ENCODE assay signal across 10 cellular contexts in genomic region chr5:132423443-132423898, GRCh38. TPM values are rescaled to one million over a fixed set of nuclear protein-coding genes. Genes with fewer than 3 reads are reported as not detected.
DNase-seq lines count a peak whose midpoint lies in the region; ATAC-seq, FAIRE-seq and TF ChIP-seq lines count a peak whose summit lies in the region.
"Had no signal": no experiment of that assay in that cellular context is flagged by ENCODE, and none has a peak within 500 bp of the region (broad histone marks: within the 10 kb centered on the region; RNA-seq: fewer than 3 reads in every experiment).

No MANE protein-coding gene starts in this region.

- TF ChIP-seq CTCF in activated B cell treated with CpG ODN at 0.5 μM for 24 hours (IDR thresholded peaks at IDR 0.05): no peak
- no peak for TF ChIP-seq CTCF in kidney (IDR thresholded peaks at IDR 0.05; ENCODE audit: borderline replicate concordance, extremely low read depth, insufficient read depth)
- no peak for TF ChIP-seq CTCF in stomach (IDR thresholded peaks at IDR 0.05)
- no peak for TF ChIP-seq CTCF in BE2C (IDR thresholded peaks at IDR 0.05; ENCODE audit: low read depth, low read length)
- TF ChIP-seq CTCF in mammary epithelial cell (conservative IDR thresholded peaks at IDR 0.05 in 1 of 2, IDR thresholded peaks at IDR 0.05 in 1 of 2; ENCODE audit: extremely low read depth in 1 of 2, insufficient read depth in 1 of 2, low read depth in 1 of 2, low read length in 2 of 2): no peak

- intact Hi-C loops in activated CD4-positive, alpha-beta T cell treated with anti-CD3 and anti-CD28 coated beads, Interleukin-2, amount 10 ng/mL, durations not matched to agents 24 days and 14 days (cut with micrococcal nuclease): loop anchor here (10.0 kb wide), 1 partner anchor 319 kb away; no protein-coding TSS in a partner anchor
- intact Hi-C loops in activated B cell treated with CpG ODN at 0.5 μM for 24 hours (cut with micrococcal nuclease) (loop anchor here (10.0 kb wide), 1 partner anchor 1511 kb away; no protein-coding TSS in a partner anchor), kidney (cut with DNase I) (loop anchor here (10.0 kb wide), 1 partner anchor 61 kb away; no protein-coding TSS in a partner anchor), stomach (cut with DNase I; ENCODE audit: low total_unique reads) (no loop called here), mammary epithelial cell (cut with micrococcal nuclease) (no loop called here)

- H3K9ac ChIP-seq in kidney (ENCODE audit: low read length in 2 of 2) (peak overlapping the region in 1 of 2 donors; percentile 7), mammary epithelial cell (ENCODE audit: insufficient read depth, low read length) (no peak overlapping the region)

- H3K4me3 Mint-ChIP-seq in activated CD4-positive, alpha-beta T cell treated with anti-CD3 and anti-CD28 coated beads, Interleukin-2, amount 10 ng/mL, durations not matched to agents 24 days and 14 days: no peak overlapping the region
- no peak overlapping the region for H3K4me3 Mint-ChIP-seq in activated B cell treated with CpG ODN at 0.5 μM for 24 hours

- H4K20me1 ChIP-seq in mammary epithelial cell (ENCODE audit: insufficient read depth, low read length): no peaks in the 10 kb centered on the region

- peak overlapping the region; percentile 83 for H3K27ac Mint-ChIP-seq in activated CD4-positive, alpha-beta T cell treated with anti-CD3 and anti-CD28 coated beads, Interleukin-2, amount 10 ng/mL, durations not matched to agents 24 days and 14 days
- H3K27ac Mint-ChIP-seq in activated B cell treated with CpG ODN at 0.5 μM for 24 hours: peak overlapping the region; percentile 90

- CTCF ChIA-PET in activated B cell treated with CpG ODN at 0.5 μM for 24 hours (lab: Charles Lee): interaction anchor here (1.2 to 6.1 kb wide), 6 partner anchors 8 to 76 kb away, joined by 3 to 43 read pairs (median 5); partner anchors contain the start of gene IRF1
- CTCF ChIA-PET in mammary epithelial cell (lab: Charles Lee; ENCODE audit: low non-redundant PET): no interaction called here

- H3K27ac ChIP-seq in kidney (ENCODE audit: low read depth in 2 of 2, low read length in 2 of 2) (peak overlapping the region; percentile 65 to 81), stomach (peak overlapping the region; percentile 17 to 100 (median 78)), mammary epithelial cell (ENCODE audit: insufficient read depth, low read depth, low read length) (no peak overlapping the region)

- WGBS in stomach, 5 donors: 81 to 89% (median 85%) methylated on average over 3 of the region's 3 CpGs
- WGBS in mammary epithelial cell (ENCODE audit: low coverage, missing lambda C conversion rate): 60% methylated on average over 3 of the region's 3 CpGs

- no peak for DNase-seq in activated CD4-positive, alpha-beta T cell treated with anti-CD3 and anti-CD28 coated beads, Interleukin-2, amount 10 ng/mL, durations not matched to agents 24 days and 14 days
- no peak for DNase-seq in activated CD4-positive, alpha-beta T cell treated with anti-CD3 and anti-CD28 coated beads for 48 hours
- DNase-seq in activated B cell treated with CpG ODN at 0.5 μM for 24 hours: no peak
- DNase-seq in kidney: no peak
- no peak for DNase-seq in stomach
- no peak for DNase-seq in GM12892 (ENCODE audit: insufficient read length)
- DNase-seq in BE2C: no peak
- no peak for DNase-seq in mammary epithelial cell

- no peaks in the 10 kb centered on the region for H3K9me3 ChIP-seq in kidney (ENCODE audit: control insufficient read depth in 1 of 2, low read length in 2 of 2)
- H3K9me3 ChIP-seq in stomach: no peaks in the 10 kb centered on the region
- no peaks in the 10 kb centered on the region for H3K9me3 ChIP-seq in BE2C
- no peaks in the 10 kb centered on the region for H3K9me3 ChIP-seq in mammary epithelial cell (replicated peaks; ENCODE audit: insufficient read depth, low read length)

- dilution Hi-C loops in mammary epithelial cell (cut with HindIII; ENCODE audit: low sequenced_read_pairs): no loop called here

- in situ Hi-C loops in mammary epithelial cell (cut with MboI; ENCODE audit: low sequenced_read_pairs in 2 of 2): loop anchor here in 1 of 2 donors (5.0 kb wide), 1 partner anchor 69 kb away; the partner anchor contains the start of gene IRF1

- H3K27me3 Mint-ChIP-seq in activated CD4-positive, alpha-beta T cell treated with anti-CD3 and anti-CD28 coated beads, Interleukin-2, amount 10 ng/mL, durations not matched to agents 24 days and 14 days: no peaks in the 10 kb centered on the region
- no peaks in the 10 kb centered on the region for H3K27me3 Mint-ChIP-seq in activated B cell treated with CpG ODN at 0.5 μM for 24 hours

- BruUV-seq in mammary epithelial cell (replicated peaks; lab: Mats Ljungman, UMichigan): no TSS peak

- H3K27me3 ChIP-seq in stomach: no peaks in the 10 kb centered on the region
- H3K27me3 ChIP-seq in BE2C: no peaks in the 10 kb centered on the region
- no peaks in the 10 kb centered on the region for H3K27me3 ChIP-seq in mammary epithelial cell (ENCODE audit: insufficient read depth, low read length)

- H3K4me2 ChIP-seq in mammary epithelial cell (ENCODE audit: insufficient read depth, low read depth, low read length): no peak overlapping the region

- H3K79me2 ChIP-seq in mammary epithelial cell (ENCODE audit: insufficient read depth, low read length): no peaks in the 10 kb centered on the region

- H3K4me1 ChIP-seq in kidney (ENCODE audit: control insufficient read depth in 1 of 2, insufficient read depth in 1 of 2, low read depth in 1 of 2, low read length in 2 of 2): peaks cover 54 to 69% of the 10 kb centered on the region in 2 donors
- peaks cover 92 to 100% (median 96%) of the 10 kb centered on the region in 4 donors for H3K4me1 ChIP-seq in stomach
- H3K4me1 ChIP-seq in BE2C: peaks cover 21% of the 10 kb centered on the region
- H3K4me1 ChIP-seq in mammary epithelial cell (ENCODE audit: insufficient read depth, low read length): peaks cover 78% of the 10 kb centered on the region

- no peak for ATAC-seq in activated B cell treated with CpG ODN at 0.5 μM for 24 hours (ENCODE audit: low read depth)

- H3K4me3 ChIP-seq in kidney (ENCODE audit: low read length in 2 of 2): no peak overlapping the region
- H3K4me3 ChIP-seq in stomach: no peak overlapping the region
- no peak overlapping the region for H3K4me3 ChIP-seq in BE2C (ENCODE audit: low read depth, low read length)
- H3K4me3 ChIP-seq in mammary epithelial cell (replicated peaks in 1 of 3; ENCODE audit: insufficient read depth in 1 of 3, low read depth in 2 of 3, low read length in 3 of 3): no peak overlapping the region

- TF ChIP-seq POLR2A in stomach (IDR thresholded peaks at IDR 0.05) (no peak), GM12892 (IDR thresholded peaks at IDR 0.05; ENCODE audit: low read depth, low read length) (no peak)

- POLR2A ChIA-PET in activated B cell treated with CpG ODN at 0.5 μM for 24 hours (lab: Charles Lee): interaction anchor here (1.2 to 11.6 kb wide), 10 partner anchors 9 to 77 kb away, joined by 3 to 461 read pairs (median 56); partner anchors contain the start of gene IRF1

- H3K36me3 Mint-ChIP-seq in activated CD4-positive, alpha-beta T cell treated with anti-CD3 and anti-CD28 coated beads, Interleukin-2, amount 10 ng/mL, durations not matched to agents 24 days and 14 days (ENCODE audit: low read depth): peaks cover 43% of the 10 kb centered on the region
- H3K36me3 Mint-ChIP-seq in activated B cell treated with CpG ODN at 0.5 μM for 24 hours (ENCODE audit: low read depth): peaks cover 19% of the 10 kb centered on the region

- H2AFZ ChIP-seq in mammary epithelial cell (ENCODE audit: low read depth, low read length): no peak overlapping the region

- H3K4me1 Mint-ChIP-seq in activated CD4-positive, alpha-beta T cell treated with anti-CD3 and anti-CD28 coated beads, Interleukin-2, amount 10 ng/mL, durations not matched to agents 24 days and 14 days: peaks cover 93% of the 10 kb centered on the region
- peaks cover 99% of the 10 kb centered on the region for H3K4me1 Mint-ChIP-seq in activated B cell treated with CpG ODN at 0.5 μM for 24 hours

- H3K36me3 ChIP-seq in kidney (ENCODE audit: control insufficient read depth in 1 of 2, insufficient read depth in 2 of 2, low read length in 2 of 2) (no peaks in the 10 kb centered on the region), stomach (peaks cover 0 to 24% (median 19%) of the 10 kb centered on the region in 4 donors), BE2C (no peaks in the 10 kb centered on the region), mammary epithelial cell (ENCODE audit: insufficient read depth, low read length) (no peaks in the 10 kb centered on the region)

- H3K9me3 Mint-ChIP-seq in activated CD4-positive, alpha-beta T cell treated with anti-CD3 and anti-CD28 coated beads, Interleukin-2, amount 10 ng/mL, durations not matched to agents 24 days and 14 days: no peaks in the 10 kb centered on the region
- H3K9me3 Mint-ChIP-seq in activated B cell treated with CpG ODN at 0.5 μM for 24 hours: no peaks in the 10 kb centered on the region

- FAIRE-seq in kidney (lab: Jason Lieb, UNC) (no peak), GM12892 (lab: Jason Lieb, UNC) (no peak)
- FAIRE-seq: A204.1, colon had no signal

- no peak for TF ChIP-seq EP300 in stomach (IDR thresholded peaks at IDR 0.05)

RNA-seq across cellular contexts. Expression of gene SLC22A5, which starts 54.0 kb away (rescaled TPM):
- 4.9 and 5.5 TPM in 2 replicates for total RNA-seq in activated CD4-positive, alpha-beta T cell treated with anti-CD3 and anti-CD28 coated beads, Interleukin-2, amount 10 ng/mL, durations not matched to agents 24 days and 14 days
- 5.4 and 6.6 TPM in 2 replicates for total RNA-seq in activated B cell treated with CpG ODN at 0.5 μM for 24 hours
- total RNA-seq in kidney: 28.3 TPM
- 36.3 TPM for polyA plus RNA-seq in kidney (ENCODE audit: insufficient read depth, low read depth, low replicate concordance)
- total RNA-seq in stomach: 10 to 100 TPM; 11.4 to 46.1 (median 37.5) TPM
- polyA plus RNA-seq in stomach: 1 to 10 TPM; 2.1 to 5.7 (median 3.0) TPM
- 1.5 TPM for polyA plus RNA-seq in GM12892 (2012; ENCODE audit: missing spikeins)
- polyA plus RNA-seq in BE2C (2012; ENCODE audit: insufficient read depth, insufficient read length, low read depth): 13.7 TPM
- 10 to 100 TPM; 11.5 to 13.8 TPM for total RNA-seq in mammary epithelial cell
- 15.5 TPM for polyA plus RNA-seq in mammary epithelial cell
- 69.6 TPM for polyA minus RNA-seq in mammary epithelial cell

Comparison
In these comparisons a context has a peak if more than half of its experiments do, and no peak if none do; other contexts are left out.
1. intact Hi-C loops: an anchor here in activated CD4-positive, alpha-beta T cell treated with anti-CD3 and anti-CD28 coated beads, Interleukin-2, amount 10 ng/mL, durations not matched to agents 24 days and 14 days (10.0 kb wide), activated B cell treated with CpG ODN at 0.5 μM for 24 hours (10.0 kb wide) and kidney (10.0 kb wide); none called in stomach and mammary epithelial cell.